8 cellular contexts compared by ENCODE assay signal in the genomic region with DNA sequence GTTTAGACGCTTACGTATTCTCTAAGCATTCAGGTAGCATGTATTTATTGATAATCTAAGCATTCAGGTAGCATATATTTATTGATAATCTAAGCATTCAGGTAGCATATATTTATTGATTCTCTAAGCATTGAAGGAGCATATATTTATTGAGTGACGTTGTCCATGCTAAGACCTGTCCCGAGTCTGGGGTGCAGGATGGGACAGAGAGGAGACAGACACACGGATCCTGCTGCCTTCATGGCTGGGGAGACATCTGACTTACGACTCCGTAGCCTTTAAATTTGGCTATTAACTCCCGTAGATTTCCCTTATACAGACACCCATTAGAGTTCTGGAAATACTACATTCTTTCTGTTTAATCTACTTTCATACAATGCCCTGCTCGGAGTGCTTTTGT. TPM values are rescaled to one million over a fixed set of nuclear protein-coding genes. Genes with fewer than 3 reads are reported as not detected.
DNase-seq lines count a peak whose midpoint lies in the region; ATAC-seq and TF ChIP-seq lines count a peak whose summit lies in the region.

No MANE protein-coding gene starts in this region.

- no peaks in the 10 kb centered on the region for H3K27me3 ChIP-seq in left ventricle myocardium inferior (ENCODE audit: low read depth)

- H3K4me1 ChIP-seq in left ventricle myocardium inferior, result peaks cover 29% of the 10 kb centered on the region

- TF ChIP-seq CTCF in left ventricle myocardium inferior (IDR thresholded peaks at IDR 0.05; ENCODE audit: borderline replicate concordance) (no peak), mesothelial cell of epicardium (IDR thresholded peaks at IDR 0.05; ENCODE audit: unreplicated experiment) (no peak)

- H3K4me1 Mint-ChIP-seq in mesothelial cell of epicardium, result peaks cover 14% of the 10 kb centered on the region

- H3K27ac ChIP-seq in left ventricle myocardium inferior (replicated peaks), result peak overlapping the region; percentile 89

- peak overlapping the region; percentile 79 for H3K4me3 ChIP-seq in left ventricle myocardium inferior

- ATAC-seq in HG03039 (IDR thresholded peaks at IDR 0.05; ENCODE audit: unreplicated experiment), result no peak

- H3K36me3 ChIP-seq in left ventricle myocardium inferior, result peaks cover 35% of the 10 kb centered on the region

- H3K4me3 Mint-ChIP-seq in mesothelial cell of epicardium, result peak overlapping the region; percentile 87

- DNase-seq in left ventricle myocardium inferior (no peak), cardiac septum (ENCODE audit: low spot score) (no peak), astrocyte of the hippocampus (ENCODE audit: low read depth, low spot score) (peak; percentile 7), mesothelial cell of epicardium (ENCODE audit: low spot score in 2 of 2, unreplicated experiment in 2 of 2) (no peak), NCI-H1436 (lab: John Stamatoyannopoulos, UW) (no peak), NCI-H69 (lab: John Stamatoyannopoulos, UW) (no peak), COLO829 (ENCODE audit: low spot score) (no peak)

- H3K9me3 Mint-ChIP-seq in mesothelial cell of epicardium, result peaks cover 34% of the 10 kb centered on the region

- peaks cover 39% of the 10 kb centered on the region for H3K36me3 Mint-ChIP-seq in mesothelial cell of epicardium

- H3K27me3 Mint-ChIP-seq in mesothelial cell of epicardium (ENCODE audit: low read depth), result no peaks in the 10 kb centered on the region

- intact Hi-C loops in left ventricle myocardium inferior (cut with micrococcal nuclease), result no loop called here
- intact Hi-C loops in cardiac septum (cut with DNase I), result loop anchor here (10.0 kb wide), 1 partner anchor 160 kb away; the partner anchor contains the start of genes CNST and TFB2M

- peak overlapping the region; percentile 92 for H3K27ac Mint-ChIP-seq in mesothelial cell of epicardium

- peaks cover 18% of the 10 kb centered on the region for H3K9me3 ChIP-seq in left ventricle myocardium inferior (replicated peaks)

RNA-seq across cellular contexts. Expression of gene SCCPDH, which starts 1.0 kb away (rescaled TPM):
- total RNA-seq in left ventricle myocardium inferior, result 29.4 TPM
- total RNA-seq in cardiac septum, result 31.3 TPM
- total RNA-seq in mesothelial cell of epicardium, result 34.3 to 35.3 TPM (median 35.1 TPM) in 3 replicates
